8 cellular contexts compared by ENCODE assay signal in the genomic region with DNA sequence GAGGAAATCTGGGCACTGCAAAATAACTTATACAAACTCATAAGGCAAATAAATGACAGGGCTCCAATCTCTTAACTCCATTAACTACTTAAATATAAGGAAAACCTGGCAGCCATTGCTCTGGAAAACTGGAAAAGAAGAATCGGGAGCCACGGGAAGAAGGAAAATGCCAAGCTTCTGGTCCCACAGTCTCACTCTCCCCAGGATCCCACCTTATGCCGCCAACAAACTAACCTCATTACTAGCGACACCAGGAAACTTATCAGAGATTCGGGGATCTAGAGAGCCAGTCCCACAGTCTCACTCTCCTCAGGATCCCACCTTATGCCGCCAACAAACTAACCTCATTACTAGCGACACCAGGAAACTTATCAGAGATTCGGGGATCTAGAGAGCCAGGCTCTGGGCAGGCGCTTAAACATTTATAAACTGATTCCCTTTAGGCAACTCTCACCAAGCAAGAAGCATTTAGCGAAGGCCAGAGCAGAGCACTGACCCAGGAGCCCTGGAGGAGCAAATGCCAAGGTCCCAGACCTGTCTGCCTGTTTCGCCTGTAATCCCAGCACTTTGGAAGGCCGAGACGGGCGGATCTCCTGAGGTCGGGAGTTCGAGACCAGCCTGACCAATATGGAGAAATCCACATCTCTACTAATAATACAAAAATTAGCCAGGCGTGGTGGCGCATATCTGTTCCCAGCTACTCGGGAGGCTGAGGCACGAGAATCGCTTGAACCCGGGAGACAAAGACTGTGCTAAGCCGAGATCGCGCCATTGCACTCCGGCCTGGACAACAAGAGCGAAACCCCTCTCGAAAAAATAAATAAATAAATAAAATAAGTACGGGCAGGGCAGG. TPM values are rescaled to one million over a fixed set of nuclear protein-coding genes. Genes with fewer than 3 reads are reported as not detected.
DNase-seq lines count a peak whose midpoint lies in the region; ATAC-seq and TF ChIP-seq lines count a peak whose summit lies in the region.

No MANE protein-coding gene starts in this region.

- ATAC-seq in activated naive CD8-positive, alpha-beta T cell treated with anti-CD3 and anti-CD28 coated beads, Interleukin-2, amount 50 U/mL, for 24 hours, result no peak
- ATAC-seq in HG03457 (IDR thresholded peaks at IDR 0.05; ENCODE audit: unreplicated experiment), result no peak
- ATAC-seq in HG02885 (IDR thresholded peaks at IDR 0.05; ENCODE audit: poor library complexity, unreplicated experiment), result no peak

- no peak for TF ChIP-seq RAD21 in liver (IDR thresholded peaks at IDR 0.05)

- peak overlapping the region; percentile 85 to 96 for H3K9ac ChIP-seq in liver (ENCODE audit: low read depth in 1 of 2, low read length in 2 of 2)

- H3K4me3 ChIP-seq in AG09309 (ENCODE audit: control insufficient read depth, low read depth, low read length), result peak overlapping the region; percentile 87
- H3K4me3 ChIP-seq in HFF-Myc (replicated peaks; ENCODE audit: low read depth, low read length), result peak overlapping the region; percentile 74
- peak overlapping the region; percentile 62 to 99 (median 90) for H3K4me3 ChIP-seq in liver (ENCODE audit: low read depth in 1 of 3, low read length in 3 of 3)

- no peaks in the 10 kb centered on the region for H3K9me3 Mint-ChIP-seq in activated naive CD8-positive, alpha-beta T cell treated with anti-CD3 and anti-CD28 coated beads, Interleukin-2, amount 50 U/mL, for 24 hours
- no peaks in the 10 kb centered on the region for H3K9me3 Mint-ChIP-seq in type B pancreatic cell

- peaks cover 0 to 2% (median 0%) of the 10 kb centered on the region in 4 donors for H3K36me3 ChIP-seq in liver (ENCODE audit: control insufficient read depth in 4 of 4, insufficient read depth in 3 of 4, low read depth in 1 of 4, low read length in 3 of 4)

- no peaks in the 10 kb centered on the region for H3K9me3 ChIP-seq in liver (ENCODE audit: control insufficient read depth in 4 of 4, low read length in 3 of 4)

- H3K27me3 ChIP-seq in liver (ENCODE audit: control insufficient read depth in 4 of 4, insufficient read depth in 4 of 4, low read length in 3 of 4), result peaks cover 0 to 2% (median 0%) of the 10 kb centered on the region in 4 donors

- peaks cover 14% of the 10 kb centered on the region for H3K36me3 Mint-ChIP-seq in activated naive CD8-positive, alpha-beta T cell treated with anti-CD3 and anti-CD28 coated beads, Interleukin-2, amount 50 U/mL, for 24 hours (ENCODE audit: low read depth)
- peaks cover 11% of the 10 kb centered on the region for H3K36me3 Mint-ChIP-seq in type B pancreatic cell

- H3K4me1 ChIP-seq in liver (ENCODE audit: control insufficient read depth in 4 of 4, insufficient read depth in 4 of 4, low read length in 3 of 4), result peaks cover 2 to 42% (median 34%) of the 10 kb centered on the region in 4 donors

- peak overlapping the region; percentile 72 to 93 for H3K27ac ChIP-seq in liver (ENCODE audit: low read depth in 1 of 2, low read length in 2 of 2)

- H3K27me3 Mint-ChIP-seq in activated naive CD8-positive, alpha-beta T cell treated with anti-CD3 and anti-CD28 coated beads, Interleukin-2, amount 50 U/mL, for 24 hours, result peaks cover 13% of the 10 kb centered on the region
- H3K27me3 Mint-ChIP-seq in type B pancreatic cell, result peaks cover 19% of the 10 kb centered on the region

- peaks cover 38% of the 10 kb centered on the region for H3K4me1 Mint-ChIP-seq in activated naive CD8-positive, alpha-beta T cell treated with anti-CD3 and anti-CD28 coated beads, Interleukin-2, amount 50 U/mL, for 24 hours
- H3K4me1 Mint-ChIP-seq in type B pancreatic cell (ENCODE audit: unreplicated experiment), result peaks cover 20% of the 10 kb centered on the region

- DNase-seq in AG09309 (ENCODE audit: low read depth), result no peak
- no peak for DNase-seq in HFF-Myc (ENCODE audit: extremely low read depth, low read depth)
- DNase-seq in activated naive CD8-positive, alpha-beta T cell treated with anti-CD3 and anti-CD28 coated beads, Interleukin-2, amount 50 U/mL, for 24 hours, result no peak
- DNase-seq in type B pancreatic cell (ENCODE audit: extremely low spot score, unreplicated experiment), result no peak
- DNase-seq in GM19238 (ENCODE audit: insufficient read length, low spot score), result no peak

- peak overlapping the region; percentile 100 for H3K27ac Mint-ChIP-seq in activated naive CD8-positive, alpha-beta T cell treated with anti-CD3 and anti-CD28 coated beads, Interleukin-2, amount 50 U/mL, for 24 hours
- H3K27ac Mint-ChIP-seq in type B pancreatic cell, result peak overlapping the region; percentile 100

- peak overlapping the region; percentile 100 for H3K4me3 Mint-ChIP-seq in activated naive CD8-positive, alpha-beta T cell treated with anti-CD3 and anti-CD28 coated beads, Interleukin-2, amount 50 U/mL, for 24 hours
- H3K4me3 Mint-ChIP-seq in type B pancreatic cell, result peak overlapping the region; percentile 100

- TF ChIP-seq CTCF in AG09309 (IDR thresholded peaks at IDR 0.05; ENCODE audit: control insufficient read depth, insufficient read depth, low read depth, low read length, missing control alignments), result no peak
- no peak for TF ChIP-seq CTCF in HFF-Myc (IDR thresholded peaks at IDR 0.05; ENCODE audit: low read depth, low read length, missing control alignments)
- TF ChIP-seq CTCF in liver (IDR thresholded peaks at IDR 0.05; ENCODE audit: low read depth, low read length, missing input control), result no peak
- TF ChIP-seq CTCF in type B pancreatic cell (conservative IDR thresholded peaks at IDR 0.05), result no peak

- WGBS in liver, result 10% methylated on average over 29 of the region's 29 CpGs

TF ChIP-seq in liver, 16 proteins besides CTCF, POLR2A, EP300 and RAD21:
- no peak for TF ChIP-seq RXRA (IDR thresholded peaks at IDR 0.05)
- no peak for TF ChIP-seq YY1 (IDR thresholded peaks at IDR 0.05)
- TF ChIP-seq SP1 (IDR thresholded peaks at IDR 0.05), result no peak

RNA-seq across cellular contexts. Expression of a gene that starts 0.7 kb away (rescaled TPM):
- total RNA-seq in liver (10 to 100 TPM; 19.1 to 34.7 TPM), type B pancreatic cell (ENCODE audit: low replicate concordance) (62.9 and 66.3 TPM in 2 replicates)
- 10 to 100 TPM; 46.9 to 76.6 TPM for polyA plus RNA-seq in liver
